8 cellular contexts compared by ENCODE assay signal in genomic region chr4:146654976-146655761, GRCh38. TPM values are rescaled to one million over a fixed set of nuclear protein-coding genes. Genes with fewer than 3 reads are reported as not detected.
DNase-seq lines count a peak whose midpoint lies in the region; ATAC-seq, FAIRE-seq and TF ChIP-seq lines count a peak whose summit lies in the region.

No MANE protein-coding gene starts in this region.

- peaks cover 6% of the 10 kb centered on the region for H3K4me1 Mint-ChIP-seq in nephron

- no peaks in the 10 kb centered on the region for H4K20me1 ChIP-seq in endothelial cell of umbilical vein (replicated peaks; ENCODE audit: control insufficient read depth, extremely low read depth, insufficient read depth, low read length)

- H3K27me3 ChIP-seq in HUES64 (ENCODE audit: insufficient read depth, low read length) (peaks cover 100% of the 10 kb centered on the region), endothelial cell of umbilical vein (ENCODE audit: control insufficient read depth in 2 of 2, insufficient read depth in 2 of 2, low read length in 2 of 2) (peaks cover 63 to 66% of the 10 kb centered on the region in 2 experiments)

- peaks cover 89% of the 10 kb centered on the region for H3K27me3 Mint-ChIP-seq in nephron (ENCODE audit: low read depth)

- no peak overlapping the region for H2AFZ ChIP-seq in endothelial cell of umbilical vein (ENCODE audit: low read depth, low read length)

- under 1% methylated on average over 74 of the region's 74 CpGs for WGBS in HUES64

- CTCF ChIA-PET in AG04449 (lab: Yijun Ruan, JAX), result no interaction called here
- CTCF ChIA-PET in endothelial cell of umbilical vein (lab: Charles Lee), result no interaction called here

- no peak for DNase-seq in AG04449 (ENCODE audit: low read depth, low spot score)
- DNase-seq in endothelial cell of umbilical vein (ENCODE audit: low read depth, low spot score), result no peak
- no peak for DNase-seq in RKO (ENCODE audit: low spot score)
- no peak for DNase-seq in foreskin melanocyte
- DNase-seq in GM19240 (ENCODE audit: insufficient read length, low spot score), result no peak

- no peak for TF ChIP-seq POLR2A in endothelial cell of umbilical vein (IDR thresholded peaks at IDR 0.05; ENCODE audit: low read depth, low read length)

- H3K9ac ChIP-seq in HUES64 (ENCODE audit: low read depth, low read length) (no peak overlapping the region), endothelial cell of umbilical vein (replicated peaks; ENCODE audit: extremely low read depth, insufficient read depth, low read length) (no peak overlapping the region)

- no peak overlapping the region for H3K27ac ChIP-seq in HUES64 (ENCODE audit: low read depth, low read length)
- H3K27ac ChIP-seq in endothelial cell of umbilical vein (ENCODE audit: insufficient read depth, low read depth, low read length), result no peak overlapping the region

- peak overlapping the region; percentile 77 to 84 (median 82) for H3K4me3 Mint-ChIP-seq in nephron

- intact Hi-C loops in endothelial cell of umbilical vein (cut with micrococcal nuclease), result loop anchor here (5.0 kb wide), 1 partner anchor 313 kb away; no protein-coding TSS in a partner anchor

- POLR2A ChIA-PET in AG04449 (lab: Yijun Ruan, JAX), result no interaction called here
- POLR2A ChIA-PET in endothelial cell of umbilical vein (lab: Charles Lee), result no interaction called here

- H3K4me3 ChIP-seq in AG04449 (ENCODE audit: low read depth, low read length) (peak overlapping the region; percentile 48), HUES64 (ENCODE audit: low read length) (peak overlapping the region; percentile 45), endothelial cell of umbilical vein (replicated peaks in 1 of 3; ENCODE audit: insufficient read depth in 1 of 3, low read depth in 1 of 3, low read length in 3 of 3) (peak overlapping the region; percentile 16 to 61 (median 30))

- peaks cover 10% of the 10 kb centered on the region for H3K4me1 ChIP-seq in HUES64 (ENCODE audit: insufficient read depth, low read length)
- peaks cover 8% of the 10 kb centered on the region for H3K4me1 ChIP-seq in endothelial cell of umbilical vein (ENCODE audit: control insufficient read depth, extremely low read depth, insufficient read depth, low read length)

- no peaks in the 10 kb centered on the region for H3K36me3 Mint-ChIP-seq in nephron (ENCODE audit: low read depth)

- dilution Hi-C loops in endothelial cell of umbilical vein (cut with MboI; ENCODE audit: extremely low pct_ligation_motif_present, low sequenced_read_pairs), result no loop called here

- H3K36me3 ChIP-seq in HUES64 (ENCODE audit: insufficient read depth, low read length) (no peaks in the 10 kb centered on the region), endothelial cell of umbilical vein (ENCODE audit: control insufficient read depth in 2 of 2, extremely low read depth in 1 of 2, insufficient read depth in 2 of 2, low read length in 2 of 2) (no peaks in the 10 kb centered on the region)

- H3K9me3 Mint-ChIP-seq in nephron, result no peaks in the 10 kb centered on the region

- peak overlapping the region; percentile 88 for H3K4me2 ChIP-seq in endothelial cell of umbilical vein (ENCODE audit: insufficient read depth, low read length)

- no TSS peak for BruUV-seq in endothelial cell of umbilical vein (replicated peaks; lab: Mats Ljungman, UMichigan)

- no peak overlapping the region for H3K27ac Mint-ChIP-seq in nephron

- ATAC-seq in HG02973 (IDR thresholded peaks at IDR 0.05; ENCODE audit: unreplicated experiment), result no peak

- H3K79me2 ChIP-seq in endothelial cell of umbilical vein (ENCODE audit: control insufficient read depth, insufficient read depth, low read length), result no peaks in the 10 kb centered on the region

- no peaks in the 10 kb centered on the region for H3K9me3 ChIP-seq in HUES64 (ENCODE audit: insufficient read depth, low read depth, low read length)
- no peaks in the 10 kb centered on the region for H3K9me3 ChIP-seq in endothelial cell of umbilical vein (replicated peaks; ENCODE audit: control insufficient read depth, insufficient read depth, low read length)

- no peaks in the 10 kb centered on the region for H3K9me1 ChIP-seq in endothelial cell of umbilical vein (replicated peaks; ENCODE audit: control insufficient read depth, extremely low read depth, insufficient read depth, low read length)

- no peak for FAIRE-seq in endothelial cell of umbilical vein (lab: Jason Lieb, UNC)

- TF ChIP-seq CTCF in AG04449 (IDR thresholded peaks at IDR 0.05; ENCODE audit: insufficient read depth, low read length, missing control alignments) (no peak), endothelial cell of umbilical vein (IDR thresholded peaks at IDR 0.05; ENCODE audit: extremely low read depth in 1 of 2, insufficient read depth in 1 of 2, low read depth in 1 of 2, low read length in 2 of 2) (peak in 1 of 2 donors; percentile 22), nephron (IDR thresholded peaks at IDR 0.05; ENCODE audit: unreplicated experiment in 3 of 3) (peak in 1 of 3 experiments; percentile 23)

TF ChIP-seq in endothelial cell of umbilical vein, 7 proteins besides CTCF, POLR2A, EP300 and RAD21:
- TF ChIP-seq MAX (IDR thresholded peaks at IDR 0.05; ENCODE audit: insufficient read depth, insufficient read length) (no peak), EZH2 (IDR thresholded peaks at IDR 0.05; ENCODE audit: borderline replicate concordance, low read depth, low read length, severe bottlenecking) (peak; percentile 83)

RNA-seq across cellular contexts. Expression of gene POU4F2, which starts 16.5 kb away (rescaled TPM):
- 0.10 TPM for polyA plus RNA-seq in HUES64 (2013, experiment 1 of 2)
- 0.19 TPM for polyA plus RNA-seq in HUES64 (2013, experiment 2 of 2)
- not detected in 2 replicates for total RNA-seq in endothelial cell of umbilical vein
- not detected in 2 replicates for polyA plus RNA-seq in endothelial cell of umbilical vein
- polyA plus RNA-seq in endothelial cell of umbilical vein (2011; cell fraction: cytosol; rRNA removed), result not detected in 2 replicates
- polyA plus RNA-seq in endothelial cell of umbilical vein (2011; cell fraction: nucleus; rRNA removed), result not detected in 2 replicates
- polyA plus RNA-seq in endothelial cell of umbilical vein (2012), result not detected in 2 replicates
- polyA minus RNA-seq in endothelial cell of umbilical vein, result not detected in 2 replicates
- not detected for polyA minus RNA-seq in endothelial cell of umbilical vein (2011; cell fraction: cytosol; rRNA and poly(A)+ RNA removed)
- polyA minus RNA-seq in endothelial cell of umbilical vein (2011; cell fraction: nucleus; rRNA and poly(A)+ RNA removed), result not detected in 2 replicates
